Comparison of ENCODE assay signal across 1 cellular context in the genomic region with DNA sequence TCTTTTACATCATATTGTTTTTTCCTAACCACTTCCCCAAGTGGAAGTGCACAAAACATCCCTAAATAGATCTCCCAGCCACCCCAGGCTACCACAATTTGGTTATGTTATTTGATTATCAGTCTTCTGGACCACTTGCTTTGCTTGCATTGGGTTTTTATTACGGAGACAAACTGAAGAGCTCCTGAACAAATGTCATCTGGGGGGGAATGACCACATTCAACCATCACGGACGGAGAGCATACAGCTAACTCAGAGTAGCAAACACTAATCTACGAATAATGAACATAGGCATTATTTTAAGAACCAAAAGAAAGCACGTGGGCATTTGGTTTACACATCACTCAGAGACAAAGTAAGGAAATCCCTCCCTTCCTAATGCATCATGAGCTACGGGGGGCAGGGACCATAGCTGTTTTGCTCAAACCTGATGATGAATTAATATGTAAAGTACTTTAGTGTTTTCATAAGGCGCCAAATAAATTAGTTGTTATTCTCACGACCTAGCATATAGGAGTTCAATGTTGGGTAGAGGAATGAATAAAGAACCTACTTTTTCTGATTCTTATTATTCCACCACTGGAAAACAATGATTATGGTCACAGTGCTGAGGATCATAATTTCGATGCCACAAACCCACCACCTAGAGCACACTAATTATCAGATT.
A peak's percentile ranks its signal among the peaks of the same experiment; 100 is the strongest.
TF ChIP-seq lines count a peak whose summit lies in the region.

No MANE protein-coding gene starts in this region.

TF ChIP-seq in K562, 482 proteins besides CTCF, POLR2A, EP300 and RAD21 (continued from another document):
- TF ChIP-seq, protein P1, sequence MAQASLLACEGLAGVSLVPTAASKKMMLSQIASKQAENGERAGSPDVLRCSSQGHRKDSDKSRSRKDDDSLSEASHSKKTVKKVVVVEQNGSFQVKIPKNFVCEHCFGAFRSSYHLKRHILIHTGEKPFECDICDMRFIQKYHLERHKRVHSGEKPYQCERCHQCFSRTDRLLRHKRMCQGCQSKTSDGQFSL (CRISPR knock-in tag; IDR thresholded peaks at IDR 0.05), result no peak
- TF ChIP-seq, protein P1 (tag; IDR thresholded peaks at IDR 0.05), result 0 out of 4 replicates have a peak, but pooled peaks of 1 of the 2 experiments have one; percentile 14
- TF ChIP-seq, protein P2, sequence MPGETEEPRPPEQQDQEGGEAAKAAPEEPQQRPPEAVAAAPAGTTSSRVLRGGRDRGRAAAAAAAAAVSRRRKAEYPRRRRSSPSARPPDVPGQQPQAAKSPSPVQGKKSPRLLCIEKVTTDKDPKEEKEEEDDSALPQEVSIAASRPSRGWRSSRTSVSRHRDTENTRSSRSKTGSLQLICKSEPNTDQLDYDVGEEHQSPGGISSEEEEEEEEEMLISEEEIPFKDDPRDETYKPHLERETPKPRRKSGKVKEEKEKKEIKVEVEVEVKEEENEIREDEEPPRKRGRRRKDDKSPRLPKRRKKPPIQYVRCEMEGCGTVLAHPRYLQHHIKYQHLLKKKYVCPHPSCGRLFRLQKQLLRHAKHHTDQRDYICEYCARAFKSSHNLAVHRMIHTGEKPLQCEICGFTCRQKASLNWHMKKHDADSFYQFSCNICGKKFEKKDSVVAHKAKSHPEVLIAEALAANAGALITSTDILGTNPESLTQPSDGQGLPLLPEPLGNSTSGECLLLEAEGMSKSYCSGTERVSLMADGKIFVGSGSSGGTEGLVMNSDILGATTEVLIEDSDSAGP (CRISPR knock-in tag; IDR thresholded peaks at IDR 0.05), result 0 out of 2 replicates have a peak, but pooled peaks have one; percentile 43
- TF ChIP-seq, protein P3, sequence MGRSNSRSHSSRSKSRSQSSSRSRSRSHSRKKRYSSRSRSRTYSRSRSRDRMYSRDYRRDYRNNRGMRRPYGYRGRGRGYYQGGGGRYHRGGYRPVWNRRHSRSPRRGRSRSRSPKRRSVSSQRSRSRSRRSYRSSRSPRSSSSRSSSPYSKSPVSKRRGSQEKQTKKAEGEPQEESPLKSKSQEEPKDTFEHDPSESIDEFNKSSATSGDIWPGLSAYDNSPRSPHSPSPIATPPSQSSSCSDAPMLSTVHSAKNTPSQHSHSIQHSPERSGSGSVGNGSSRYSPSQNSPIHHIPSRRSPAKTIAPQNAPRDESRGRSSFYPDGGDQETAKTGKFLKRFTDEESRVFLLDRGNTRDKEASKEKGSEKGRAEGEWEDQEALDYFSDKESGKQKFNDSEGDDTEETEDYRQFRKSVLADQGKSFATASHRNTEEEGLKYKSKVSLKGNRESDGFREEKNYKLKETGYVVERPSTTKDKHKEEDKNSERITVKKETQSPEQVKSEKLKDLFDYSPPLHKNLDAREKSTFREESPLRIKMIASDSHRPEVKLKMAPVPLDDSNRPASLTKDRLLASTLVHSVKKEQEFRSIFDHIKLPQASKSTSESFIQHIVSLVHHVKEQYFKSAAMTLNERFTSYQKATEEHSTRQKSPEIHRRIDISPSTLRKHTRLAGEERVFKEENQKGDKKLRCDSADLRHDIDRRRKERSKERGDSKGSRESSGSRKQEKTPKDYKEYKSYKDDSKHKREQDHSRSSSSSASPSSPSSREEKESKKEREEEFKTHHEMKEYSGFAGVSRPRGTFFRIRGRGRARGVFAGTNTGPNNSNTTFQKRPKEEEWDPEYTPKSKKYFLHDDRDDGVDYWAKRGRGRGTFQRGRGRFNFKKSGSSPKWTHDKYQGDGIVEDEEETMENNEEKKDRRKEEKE (IDR thresholded peaks at IDR 0.05; ENCODE audit: borderline replicate concordance in 1 of 2, control insufficient read depth in 1 of 2, low read depth in 2 of 2, low read length in 1 of 2), result no peak
- no peak for TF ChIP-seq MTA3 (IDR thresholded peaks at IDR 0.05; ENCODE audit: borderline replicate concordance)
- TF ChIP-seq, protein P4, sequence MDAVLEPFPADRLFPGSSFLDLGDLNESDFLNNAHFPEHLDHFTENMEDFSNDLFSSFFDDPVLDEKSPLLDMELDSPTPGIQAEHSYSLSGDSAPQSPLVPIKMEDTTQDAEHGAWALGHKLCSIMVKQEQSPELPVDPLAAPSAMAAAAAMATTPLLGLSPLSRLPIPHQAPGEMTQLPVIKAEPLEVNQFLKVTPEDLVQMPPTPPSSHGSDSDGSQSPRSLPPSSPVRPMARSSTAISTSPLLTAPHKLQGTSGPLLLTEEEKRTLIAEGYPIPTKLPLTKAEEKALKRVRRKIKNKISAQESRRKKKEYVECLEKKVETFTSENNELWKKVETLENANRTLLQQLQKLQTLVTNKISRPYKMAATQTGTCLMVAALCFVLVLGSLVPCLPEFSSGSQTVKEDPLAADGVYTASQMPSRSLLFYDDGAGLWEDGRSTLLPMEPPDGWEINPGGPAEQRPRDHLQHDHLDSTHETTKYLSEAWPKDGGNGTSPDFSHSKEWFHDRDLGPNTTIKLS (IDR thresholded peaks at IDR 0.05; ENCODE audit: borderline replicate concordance, low read depth), result no peak
- 0 out of 2 replicates have a peak, but pooled peaks have one; percentile 34 for TF ChIP-seq SMARCC2 (IDR thresholded peaks at IDR 0.05; ENCODE audit: low read depth)
- TF ChIP-seq ZNF175 (CRISPR knock-in tag; IDR thresholded peaks at IDR 0.05; ENCODE audit: low read depth), result 0 out of 2 replicates have a peak, but pooled peaks have one; percentile 23
- TF ChIP-seq, protein P5, sequence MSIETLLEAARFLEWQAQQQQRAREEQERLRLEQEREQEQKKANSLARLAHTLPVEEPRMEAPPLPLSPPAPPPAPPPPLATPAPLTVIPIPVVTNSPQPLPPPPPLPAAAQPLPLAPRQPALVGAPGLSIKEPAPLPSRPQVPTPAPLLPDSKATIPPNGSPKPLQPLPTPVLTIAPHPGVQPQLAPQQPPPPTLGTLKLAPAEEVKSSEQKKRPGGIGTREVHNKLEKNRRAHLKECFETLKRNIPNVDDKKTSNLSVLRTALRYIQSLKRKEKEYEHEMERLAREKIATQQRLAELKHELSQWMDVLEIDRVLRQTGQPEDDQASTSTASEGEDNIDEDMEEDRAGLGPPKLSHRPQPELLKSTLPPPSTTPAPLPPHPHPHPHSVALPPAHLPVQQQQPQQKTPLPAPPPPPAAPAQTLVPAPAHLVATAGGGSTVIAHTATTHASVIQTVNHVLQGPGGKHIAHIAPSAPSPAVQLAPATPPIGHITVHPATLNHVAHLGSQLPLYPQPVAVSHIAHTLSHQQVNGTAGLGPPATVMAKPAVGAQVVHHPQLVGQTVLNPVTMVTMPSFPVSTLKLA (conservative IDR thresholded peaks at IDR 0.05), result peak in 1 of 2 experiments; percentile 23; a peak in 1 of 4 replicates
- TF ChIP-seq SP1 (CRISPR knock-in tag; IDR thresholded peaks at IDR 0.05), result 0 out of 2 replicates have a peak, but pooled peaks have one; percentile 22
- 0 out of 2 replicates have a peak, but pooled peaks have one; percentile 18 for TF ChIP-seq LEF1 (IDR thresholded peaks at IDR 0.05)
- TF ChIP-seq DPF2 (IDR thresholded peaks at IDR 0.05), result 0 out of 2 replicates have a peak, but pooled peaks have one; percentile 37
- TF ChIP-seq POLR2AphosphoS5 (IDR thresholded peaks at IDR 0.05; ENCODE audit: control insufficient read depth, insufficient read depth, low read depth, low read length), result no peak
TF ChIP-seq in K562: peak in this region for 9.
